20 cellular contexts compared by ENCODE assay signal in genomic region chr22:38029901-38030300, GRCh38. TPM values are rescaled to one million over a fixed set of nuclear protein-coding genes. Genes with fewer than 3 reads are reported as not detected.
DNase-seq lines count a peak whose midpoint lies in the region; ATAC-seq, FAIRE-seq and TF ChIP-seq lines count a peak whose summit lies in the region.
"Had no signal": no experiment of that assay in that cellular context is flagged by ENCODE, and none has a peak within 500 bp of the region (broad histone marks: within the 10 kb centered on the region; RNA-seq: fewer than 3 reads in every experiment).

No MANE protein-coding gene starts in this region.

- no peak overlapping the region for H3K18ac ChIP-seq in neuronal stem cell (ENCODE audit: low read length)

- no peak for DNase-seq in stimulated activated naive CD8-positive, alpha-beta T cell treated with anti-CD3 and anti-CD28 coated beads, Interleukin-15, amount 100 ng/mL, for 72 hours
- no peak for DNase-seq in stimulated activated naive CD8-positive, alpha-beta T cell treated with anti-CD3 and anti-CD28 coated beads, Interleukin-15, Interleukin-2, amounts not matched to agents 100 U/mL and 50 U/mL, for 24 hours
- DNase-seq in fibroblast of villous mesenchyme (ENCODE audit: low read depth) (peak; percentile 20), neuronal stem cell (ENCODE audit: low spot score) (no peak), NOMO-1 (lab: John Stamatoyannopoulos, UW; ENCODE audit: unreplicated experiment in 2 of 2) (no peak), frontal cortex (ENCODE audit: low spot score in 2 of 2) (no peak)
- no peak for DNase-seq in stimulated activated CD4-positive, alpha-beta T cell treated with anti-CD3 and anti-CD28 coated beads, Interleukin-4, amount 100 ng/mL, for 1 hour
- DNase-seq: CD4-positive, alpha-beta memory T cell; DMS79 treated with DMSO at 0.1 percent for 48 hours; GDM1; KBM-7; NCI-H1048; NCI-H226; NCI-H69; PC-9 had no signal

- H3K27me3 Mint-ChIP-seq in stimulated activated naive CD8-positive, alpha-beta T cell treated with anti-CD3 and anti-CD28 coated beads, Interleukin-15, amount 100 ng/mL, for 72 hours: no peaks in the 10 kb centered on the region
- H3K27me3 Mint-ChIP-seq: CD4-positive, alpha-beta memory T cell had no signal

- no peak overlapping the region for H3K4me3 Mint-ChIP-seq in stimulated activated naive CD8-positive, alpha-beta T cell treated with anti-CD3 and anti-CD28 coated beads, Interleukin-15, amount 100 ng/mL, for 72 hours
- H3K4me3 Mint-ChIP-seq: CD4-positive, alpha-beta memory T cell had no signal

- no peak for FAIRE-seq in frontal cortex (lab: Jason Lieb, UNC)
- FAIRE-seq: A549, GM19239 had no signal

- no peak overlapping the region for H3K4me2 ChIP-seq in neuronal stem cell (ENCODE audit: insufficient read depth, low read length, poor library complexity, severe bottlenecking)
- H3K4me2 ChIP-seq: A549, PC-9 had no signal

- no peaks in the 10 kb centered on the region for H3K27me3 ChIP-seq in neuronal stem cell (ENCODE audit: control insufficient read depth in 3 of 3, insufficient read depth in 3 of 3, low read depth in 1 of 3, low read length in 3 of 3)

- no peak for ATAC-seq in stimulated activated naive CD8-positive, alpha-beta T cell treated with anti-CD3 and anti-CD28 coated beads, Interleukin-15, amount 100 ng/mL, for 72 hours
- ATAC-seq in stimulated activated naive CD8-positive, alpha-beta T cell treated with anti-CD3 and anti-CD28 coated beads, Interleukin-15, Interleukin-2, amounts not matched to agents 100 U/mL and 50 U/mL, for 24 hours: no peak
- ATAC-seq in HG02623 (IDR thresholded peaks at IDR 0.05; ENCODE audit: unreplicated experiment): no peak
- ATAC-seq: A549 had no signal

- H3K9me3 Mint-ChIP-seq in stimulated activated naive CD8-positive, alpha-beta T cell treated with anti-CD3 and anti-CD28 coated beads, Interleukin-15, amount 100 ng/mL, for 72 hours: no peaks in the 10 kb centered on the region
- H3K9me3 Mint-ChIP-seq: CD4-positive, alpha-beta memory T cell had no signal

- no peak for TF ChIP-seq CTCF in fibroblast of villous mesenchyme (IDR thresholded peaks at IDR 0.05; ENCODE audit: insufficient read depth, low read depth, low read length)

- no peak overlapping the region for H2AFZ ChIP-seq in neuronal stem cell (ENCODE audit: low read length)
- H2AFZ ChIP-seq: GM23248, PC-9 had no signal

- no peak overlapping the region for H2BK5ac ChIP-seq in neuronal stem cell (ENCODE audit: low read length)

- H2BK15ac ChIP-seq in neuronal stem cell (ENCODE audit: low read length): peak overlapping the region; percentile 47

- no peak overlapping the region for H4K91ac ChIP-seq in neuronal stem cell (ENCODE audit: low read depth, low read length, poor library complexity)

- H2AK5ac ChIP-seq in neuronal stem cell (ENCODE audit: low read depth, low read length): peak overlapping the region; percentile 38

- H3K14ac ChIP-seq in neuronal stem cell (ENCODE audit: low read length): no peak overlapping the region

- H3K79me1 ChIP-seq in neuronal stem cell (ENCODE audit: low read depth, low read length): no peaks in the 10 kb centered on the region

- no peak overlapping the region for H2BK120ac ChIP-seq in neuronal stem cell (ENCODE audit: low read depth, low read length)

- peak overlapping the region; percentile 27 to 72 for H3K27ac Mint-ChIP-seq in stimulated activated naive CD8-positive, alpha-beta T cell treated with anti-CD3 and anti-CD28 coated beads, Interleukin-15, amount 100 ng/mL, for 72 hours

- peaks cover 46 to 47% of the 10 kb centered on the region in 2 donors for H3K4me1 ChIP-seq in neuronal stem cell (ENCODE audit: control insufficient read depth in 2 of 2, insufficient read depth in 1 of 2, low read depth in 1 of 2, low read length in 2 of 2)

- no peak overlapping the region for H3K9ac ChIP-seq in neuronal stem cell (ENCODE audit: low read depth, low read length, poor library complexity)
- H3K9ac ChIP-seq: GM23248 had no signal

- H3K4ac ChIP-seq in neuronal stem cell (ENCODE audit: low read length): no peak overlapping the region

- H4K8ac ChIP-seq in neuronal stem cell (ENCODE audit: low read depth, low read length): no peak overlapping the region

- H3K23ac ChIP-seq in neuronal stem cell (ENCODE audit: low read depth, low read length, poor library complexity): no peak overlapping the region

- WGBS in neuronal stem cell (ENCODE audit: extremely low coverage in 2 of 2, insufficient read length in 2 of 2, insufficient replicate concordance in 1 of 2), 2 donors: no CpG with 5 or more reads among the region's 5 CpGs

- H3K4me1 Mint-ChIP-seq in stimulated activated naive CD8-positive, alpha-beta T cell treated with anti-CD3 and anti-CD28 coated beads, Interleukin-15, amount 100 ng/mL, for 72 hours: no peaks in the 10 kb centered on the region

- H3K4me3 ChIP-seq in fibroblast of villous mesenchyme (ENCODE audit: low read depth, low read length) (no peak overlapping the region), neuronal stem cell (ENCODE audit: low read length in 2 of 2) (no peak overlapping the region)
- H3K4me3 ChIP-seq: A549, GM23248, PC-9 had no signal

- no peaks in the 10 kb centered on the region for H3K9me3 ChIP-seq in neuronal stem cell (replicated peaks in 1 of 2; ENCODE audit: control insufficient read depth in 2 of 2, insufficient read depth in 1 of 2, low read depth in 1 of 2, low read length in 2 of 2)
- H3K9me3 ChIP-seq: A549 had no signal

- H3K36me3 ChIP-seq in neuronal stem cell (replicated peaks in 1 of 2; ENCODE audit: control insufficient read depth in 2 of 2, insufficient read depth in 2 of 2, low read length in 2 of 2): no peaks in the 10 kb centered on the region

- H3K27ac ChIP-seq in neuronal stem cell (replicated peaks; ENCODE audit: low read length): no peak overlapping the region
- H3K27ac ChIP-seq: A549, GM23248, HL-60, PC-9 had no signal

- H2BK12ac ChIP-seq in neuronal stem cell (ENCODE audit: low read length): no peak overlapping the region

RNA-seq across cellular contexts. Expression of gene PICK1, which starts 27.3 kb away (rescaled TPM):
- 14.2 TPM in 2 replicates for total RNA-seq in fibroblast of villous mesenchyme
- polyA plus RNA-seq in neuronal stem cell (2013, experiment 1 of 2): 8.4 TPM
- 8.2 TPM for polyA plus RNA-seq in neuronal stem cell (2013, experiment 2 of 2)
- 24.9 TPM for total RNA-seq in frontal cortex

RNA-seq across cellular contexts. Expression of gene SOX10, which starts 45.5 kb away (rescaled TPM):
- not detected in 2 replicates for total RNA-seq in fibroblast of villous mesenchyme
- 1.5 TPM for polyA plus RNA-seq in neuronal stem cell (2013, experiment 1 of 2)
- polyA plus RNA-seq in neuronal stem cell (2013, experiment 2 of 2): 1.4 TPM
- 1.6 TPM for total RNA-seq in frontal cortex
- total RNA-seq: CD4-positive, alpha-beta memory T cell; GM23248; PC-9 had no signal
- polyA plus RNA-seq: A549; CD4-positive, alpha-beta memory T cell; GM23248 had no signal

RNA-seq across cellular contexts. Expression of gene SLC16A8, which starts 54.1 kb away (rescaled TPM):
- total RNA-seq in fibroblast of villous mesenchyme (under 0.01 TPM in 1 of 2 replicates, not detected in the other), frontal cortex (3.7 TPM)
- polyA plus RNA-seq in neuronal stem cell (2013, experiment 1 of 2): 1.3 TPM
- polyA plus RNA-seq in neuronal stem cell (2013, experiment 2 of 2): 0.91 TPM
- total RNA-seq: CD4-positive, alpha-beta memory T cell; PC-9 had no signal
- polyA plus RNA-seq: A549; CD4-positive, alpha-beta memory T cell had no signal
